In genomic region chr7:80659120-80660055, GRCh38 we compare ENCODE assay signal across 8 cellular contexts. TPM values are rescaled to one million over a fixed set of nuclear protein-coding genes. Genes with fewer than 3 reads are reported as not detected.
A peak's percentile ranks its signal among the peaks of the same experiment; 100 is the strongest.
DNase-seq lines count a peak whose midpoint lies in the region; ATAC-seq and TF ChIP-seq lines count a peak whose summit lies in the region.

No MANE protein-coding gene starts in this region.

- TF ChIP-seq CTCF in brain (conservative IDR thresholded peaks at IDR 0.05) = peak; percentile 79 to 90
- peak; percentile 58 to 76 (median 70) for TF ChIP-seq CTCF in right lobe of liver (IDR thresholded peaks at IDR 0.05)

- no peaks in the 10 kb centered on the region for H3K27me3 ChIP-seq in right lobe of liver

- no peaks in the 10 kb centered on the region for H3K36me3 ChIP-seq in right lobe of liver

- H3K36me3 Mint-ChIP-seq in brain = no peaks in the 10 kb centered on the region

- H3K9me3 ChIP-seq in right lobe of liver = no peaks in the 10 kb centered on the region

- peak; percentile 72 for ATAC-seq in GM21526 (IDR thresholded peaks at IDR 0.05; ENCODE audit: low FRiP score, unreplicated experiment)
- peak; percentile 55 to 73 (median 63) for ATAC-seq in right lobe of liver
- ATAC-seq in HG03460 (IDR thresholded peaks at IDR 0.05; ENCODE audit: unreplicated experiment) = no peak

- H3K4me3 Mint-ChIP-seq in brain = no peak overlapping the region

- H3K27ac Mint-ChIP-seq in brain = no peak overlapping the region

- intact Hi-C loops in right lobe of liver (cut with DNase I) = no loop called here

- DNase-seq in D341Med (ENCODE audit: low spot score) (peak; percentile 22), NCI-H1694 treated with DMSO at 0.1 percent for 48 hours (lab: John Stamatoyannopoulos, UW) (peak; percentile 43), right lobe of liver (no peak), activated T-cell treated with anti-CD3 and anti-CD28 coated beads for 4 hours (no peak), KG1 (lab: John Stamatoyannopoulos, UW) (no peak)

- H3K27me3 Mint-ChIP-seq in brain = no peaks in the 10 kb centered on the region

- 4% methylated on average over 3 of the region's 3 CpGs for WGBS in right lobe of liver (ENCODE audit: insufficient coverage, low coverage, low lambda C conversion rate, missing lambda C conversion rate)

- no peaks in the 10 kb centered on the region for H3K9me3 Mint-ChIP-seq in brain

- peak overlapping the region in 1 of 3 donors; percentile 17 for H3K27ac ChIP-seq in right lobe of liver

- TF ChIP-seq POLR2A in right lobe of liver (IDR thresholded peaks at IDR 0.05) = no peak

- H3K4me1 ChIP-seq in right lobe of liver = peaks cover 0 to 31% (median 0%) of the 10 kb centered on the region in 4 donors

- H3K4me1 Mint-ChIP-seq in brain = peaks cover 4% of the 10 kb centered on the region

- H3K4me3 ChIP-seq in right lobe of liver = no peak overlapping the region

RNA-seq across cellular contexts. Expression of gene CD36, which starts 20.9 kb away (rescaled TPM):
- 0.75 TPM for polyA plus RNA-seq in brain (ENCODE audit: insufficient read depth, low read depth, low replicate concordance)
- total RNA-seq in right lobe of liver = 10 to 100 TPM; 14.0 to 73.8 (median 34.7) TPM

Comparison
In these comparisons a context has a peak if more than half of its experiments do, and no peak if none do; other contexts are left out.
1. DNase-seq: peak in D341Med (single experiment) and NCI-H1694 treated with DMSO at 0.1 percent for 48 hours (single experiment); none in right lobe of liver (0 of 3), activated T-cell treated with anti-CD3 and anti-CD28 coated beads for 4 hours (single experiment) and KG1 (single experiment).